Comparison of ENCODE assay signal across 8 cellular contexts in the genomic region with DNA sequence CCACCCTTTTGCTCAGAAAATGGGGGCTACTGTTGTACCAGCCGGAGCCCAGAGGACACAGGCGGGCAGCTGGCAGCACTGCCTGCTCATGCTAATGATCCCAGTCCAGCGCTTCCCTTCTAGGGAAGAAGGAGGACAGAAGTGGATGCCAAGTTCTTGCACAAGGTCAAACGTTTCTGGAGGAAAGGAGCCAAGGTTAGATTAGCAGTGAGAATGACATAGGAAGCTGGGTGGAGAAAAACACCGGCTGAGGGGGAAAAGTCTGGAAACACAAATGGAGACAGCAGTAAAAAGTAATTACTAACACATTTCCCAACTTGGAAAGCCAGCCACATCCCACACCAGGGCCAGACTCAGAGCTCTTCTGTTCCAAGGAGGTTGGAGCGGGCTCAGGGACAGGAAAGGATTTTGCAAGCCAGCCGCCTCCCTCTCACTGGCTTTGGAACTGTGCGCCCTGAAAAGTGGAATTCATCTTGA.
DNase-seq lines count a peak whose midpoint lies in the region; ATAC-seq and TF ChIP-seq lines count a peak whose summit lies in the region.
"Had no signal": no experiment of that assay in that cellular context is flagged by ENCODE, and none has a peak within 500 bp of the region (broad histone marks: within the 10 kb centered on the region; RNA-seq: fewer than 3 reads in every experiment).

No MANE protein-coding gene starts in this region.

- H3K36me3 ChIP-seq in gastroesophageal sphincter (no peaks in the 10 kb centered on the region), neuronal stem cell (replicated peaks in 1 of 2; ENCODE audit: control insufficient read depth in 2 of 2, insufficient read depth in 2 of 2, low read length in 2 of 2) (no peaks in the 10 kb centered on the region), uterus (no peaks in the 10 kb centered on the region)

- H3K27ac ChIP-seq in gastroesophageal sphincter (peak overlapping the region; percentile 78 to 99 (median 84)), neuronal stem cell (replicated peaks; ENCODE audit: low read length) (no peak overlapping the region), uterus (peak overlapping the region; percentile 80 to 81)

- H2AK5ac ChIP-seq in neuronal stem cell (ENCODE audit: low read depth, low read length) = no peak overlapping the region

- H3K79me1 ChIP-seq in neuronal stem cell (ENCODE audit: low read depth, low read length) = no peaks in the 10 kb centered on the region

- 0 to 2% methylated on average over 4 to 8 of the region's 8 CpGs for WGBS in gastroesophageal sphincter (ENCODE audit: low coverage in 1 of 2), 2 donors
- WGBS in neuronal stem cell (ENCODE audit: extremely low coverage in 2 of 2, insufficient read length in 2 of 2, insufficient replicate concordance in 1 of 2), 2 donors = no CpG with 5 or more reads among the region's 8 CpGs

- H3K23ac ChIP-seq in neuronal stem cell (ENCODE audit: low read depth, low read length, poor library complexity) = no peak overlapping the region

- H3K4me3 ChIP-seq in WI38 (ENCODE audit: low read depth, low read length) (peak overlapping the region; percentile 47), gastroesophageal sphincter (peak overlapping the region; percentile 27 to 49), neuronal stem cell (ENCODE audit: low read length in 2 of 2) (peak overlapping the region in 1 of 2 donors; percentile 15), uterus (peak overlapping the region; percentile 12 to 34)

- no peak overlapping the region for H2BK12ac ChIP-seq in neuronal stem cell (ENCODE audit: low read length)

- no peak for TF ChIP-seq POLR2A in gastroesophageal sphincter (IDR thresholded peaks at IDR 0.05)
- TF ChIP-seq POLR2A in uterus (IDR thresholded peaks at IDR 0.05) = no peak

- intact Hi-C loops in uterus (cut with DNase I; ENCODE audit: low total_unique reads) = no loop called here

- H3K9me3 ChIP-seq in gastroesophageal sphincter (no peaks in the 10 kb centered on the region), neuronal stem cell (replicated peaks in 1 of 2; ENCODE audit: control insufficient read depth in 2 of 2, insufficient read depth in 1 of 2, low read depth in 1 of 2, low read length in 2 of 2) (peaks cover 0 to 8% of the 10 kb centered on the region in 2 donors), uterus (no peaks in the 10 kb centered on the region)

- no peak overlapping the region for H2BK15ac ChIP-seq in neuronal stem cell (ENCODE audit: low read length)

- no peak overlapping the region for H3K18ac ChIP-seq in neuronal stem cell (ENCODE audit: low read length)

- H2BK120ac ChIP-seq in neuronal stem cell (ENCODE audit: low read depth, low read length) = no peak overlapping the region

- H3K27me3 ChIP-seq in gastroesophageal sphincter (no peaks in the 10 kb centered on the region), neuronal stem cell (ENCODE audit: control insufficient read depth in 3 of 3, insufficient read depth in 3 of 3, low read depth in 1 of 3, low read length in 3 of 3) (no peaks in the 10 kb centered on the region), uterus (no peaks in the 10 kb centered on the region)

- H3K14ac ChIP-seq in neuronal stem cell (ENCODE audit: low read length) = no peak overlapping the region

- peak overlapping the region; percentile 64 for H2AFZ ChIP-seq in neuronal stem cell (ENCODE audit: low read length)

- H3K4me2 ChIP-seq in neuronal stem cell (ENCODE audit: insufficient read depth, low read length, poor library complexity, severe bottlenecking) = no peak overlapping the region

- no peak overlapping the region for H4K91ac ChIP-seq in neuronal stem cell (ENCODE audit: low read depth, low read length, poor library complexity)

- H3K4me1 ChIP-seq in gastroesophageal sphincter (peaks cover 11 to 29% (median 14%) of the 10 kb centered on the region in 3 donors), neuronal stem cell (ENCODE audit: control insufficient read depth in 2 of 2, insufficient read depth in 1 of 2, low read depth in 1 of 2, low read length in 2 of 2) (peaks cover 4 to 15% of the 10 kb centered on the region in 2 donors), uterus (peaks cover 0 to 8% of the 10 kb centered on the region in 2 donors)

- no peak overlapping the region for H4K8ac ChIP-seq in neuronal stem cell (ENCODE audit: low read depth, low read length)

- no peak for TF ChIP-seq EP300 in gastroesophageal sphincter (IDR thresholded peaks at IDR 0.05)

- H3K4ac ChIP-seq in neuronal stem cell (ENCODE audit: low read length) = no peak overlapping the region

- H2BK5ac ChIP-seq in neuronal stem cell (ENCODE audit: low read length) = no peak overlapping the region

- DNase-seq in neuronal stem cell (ENCODE audit: low spot score) (no peak), uterus (peak; percentile 89 to 93)
- no peak for DNase-seq in stimulated activated CD4-positive, alpha-beta T cell treated with anti-CD3 and anti-CD28 coated beads, Interleukin-1b, Interleukin-23, amount 100 ng/mL, for 48 hours
- DNase-seq: T-cell had no signal

- peak; percentile 95 for ATAC-seq in gastroesophageal sphincter
- no peak for ATAC-seq in GM21360 (IDR thresholded peaks at IDR 0.05; ENCODE audit: unreplicated experiment)
- ATAC-seq in HG03457 (IDR thresholded peaks at IDR 0.05; ENCODE audit: unreplicated experiment) = no peak
- ATAC-seq: T-cell had no signal

- H3K9ac ChIP-seq in neuronal stem cell (ENCODE audit: low read depth, low read length, poor library complexity) = no peak overlapping the region

- TF ChIP-seq CTCF in WI38 (IDR thresholded peaks at IDR 0.05; ENCODE audit: low read depth, low read length) (no peak), gastroesophageal sphincter (IDR thresholded peaks at IDR 0.05) (no peak), uterus (IDR thresholded peaks at IDR 0.05) (peak in 1 of 4 experiments; percentile 4)

Comparison
In these comparisons a context has a peak if more than half of its experiments do, and no peak if none do; other contexts are left out.
1. DNase-seq: peak in uterus (2 of 2); none in neuronal stem cell (single experiment) and stimulated activated CD4-positive, alpha-beta T cell treated with anti-CD3 and anti-CD28 coated beads, Interleukin-1b, Interleukin-23, amount 100 ng/mL, for 48 hours (single experiment).